In genomic region chr3:184712579-184713355, GRCh38 we compare ENCODE assay signal across 8 cellular contexts. TPM values are rescaled to one million over a fixed set of nuclear protein-coding genes. Genes with fewer than 3 reads are reported as not detected.
DNase-seq lines count a peak whose midpoint lies in the region; ATAC-seq and TF ChIP-seq lines count a peak whose summit lies in the region.

No MANE protein-coding gene starts in this region.

- H4K91ac ChIP-seq in H9 (ENCODE audit: insufficient read length, low read depth, low read length): no peak overlapping the region

- H4K5ac ChIP-seq in H9 (ENCODE audit: insufficient read length, low read depth, low read length): no peak overlapping the region

- no peak overlapping the region for H3K4ac ChIP-seq in H9 (ENCODE audit: low read depth, low read length)

- peaks cover 29% of the 10 kb centered on the region for H3K36me3 ChIP-seq in SK-N-MC (ENCODE audit: insufficient read depth, low read length)

- no peak overlapping the region for H4K8ac ChIP-seq in H9 (replicated peaks; ENCODE audit: insufficient read length, low read depth, low read length)

- ATAC-seq in GM18511 (IDR thresholded peaks at IDR 0.05; ENCODE audit: unreplicated experiment) (no peak), HG03159 (IDR thresholded peaks at IDR 0.05; ENCODE audit: unreplicated experiment) (no peak)

- DNase-seq in H9 (no peak), SK-N-MC (ENCODE audit: low read depth, low spot score) (no peak), fibroblast of the aortic adventitia (ENCODE audit: low read depth) (no peak), skeletal muscle cell (ENCODE audit: low read depth) (no peak), T1000 (lab: John Stamatoyannopoulos, UW) (no peak), NCI-H1048 (lab: John Stamatoyannopoulos, UW) (no peak)

- H3K27ac ChIP-seq in H9 (ENCODE audit: insufficient read length, low read depth, low read length) (no peak overlapping the region), SK-N-MC (peak overlapping the region; percentile 97)

- H2AFZ ChIP-seq in H9 (ENCODE audit: low read length): peak overlapping the region; percentile 58

- H2BK12ac ChIP-seq in H9 (ENCODE audit: insufficient read length, low read depth, low read length): no peak overlapping the region

- H3K18ac ChIP-seq in H9 (ENCODE audit: insufficient read length, low read depth, low read length): no peak overlapping the region

- no peak overlapping the region for H3K56ac ChIP-seq in H9 (ENCODE audit: insufficient read length, low read depth, low read length)

- no peak overlapping the region for H3K23ac ChIP-seq in H9 (ENCODE audit: insufficient read length, low read depth, low read length)

- H3K36me3 Mint-ChIP-seq in H9 (ENCODE audit: insufficient read depth in 1 of 3, low read depth in 3 of 3): peaks cover 17 to 24% (median 22%) of the 10 kb centered on the region in 3 experiments

- H3K9ac ChIP-seq in H9 (ENCODE audit: extremely low read depth, insufficient read length, low read length): no peak overlapping the region
- H3K9ac ChIP-seq in SK-N-MC (ENCODE audit: insufficient read length): peak overlapping the region; percentile 89

- no peaks in the 10 kb centered on the region; the same call in 1 of the 2 replicates for H3K27me3 Mint-ChIP-seq in H9 (ENCODE audit: low read depth)

- H3K4me2 ChIP-seq in H9 (ENCODE audit: insufficient read depth, insufficient read length, low read length): peak overlapping the region; percentile 73

- H3K27me3 ChIP-seq in H9 (ENCODE audit: insufficient read depth, low read length): no peaks in the 10 kb centered on the region

- H2BK120ac ChIP-seq in H9 (ENCODE audit: low read depth, low read length, poor library complexity, severe bottlenecking): no peak overlapping the region

- peaks cover 3% of the 10 kb centered on the region for H3K9me3 ChIP-seq in H9 (ENCODE audit: control insufficient read depth, low read depth, low read length)
- H3K9me3 ChIP-seq in SK-N-MC (ENCODE audit: low read depth, low read length): no peaks in the 10 kb centered on the region

- H4K20me1 ChIP-seq in H9 (ENCODE audit: control insufficient read depth, insufficient read depth, insufficient read length): no peaks in the 10 kb centered on the region

- H2BK15ac ChIP-seq in H9 (ENCODE audit: low read depth, low read length): no peak overlapping the region

- peaks cover 6% of the 10 kb centered on the region for H3K79me2 ChIP-seq in H9 (ENCODE audit: insufficient read depth, low read length)

- peak overlapping the region; percentile 92 to 98 for H3K4me3 Mint-ChIP-seq in H9

- WGBS in H9 (ENCODE audit: extremely low coverage, insufficient read length, low lambda C conversion rate): no CpG with 5 or more reads among the region's 7 CpGs

- peaks cover 12% of the 10 kb centered on the region for H3K23me2 ChIP-seq in H9 (ENCODE audit: insufficient read length, low read depth, low read length, poor library complexity, severe bottlenecking)

- no peaks in the 10 kb centered on the region for H3K79me1 ChIP-seq in H9 (ENCODE audit: insufficient read depth, low read depth, low read length, poor library complexity, severe bottlenecking)

- no peak overlapping the region for H3K14ac ChIP-seq in H9 (ENCODE audit: insufficient read depth, low read length)

- TF ChIP-seq CTCF in H9 (conservative IDR thresholded peaks at IDR 0.05): no peak
- no peak for TF ChIP-seq CTCF in fibroblast of the aortic adventitia (IDR thresholded peaks at IDR 0.05; ENCODE audit: insufficient read depth, low read length)

- no peak overlapping the region for H3T11ph ChIP-seq in H9 (ENCODE audit: low read length)

- H3K4me1 Mint-ChIP-seq in H9: peaks cover 30 to 47% of the 10 kb centered on the region in 2 experiments

- peaks cover 5% of the 10 kb centered on the region; the same call in 1 of the 2 replicates for H3K4me1 ChIP-seq in H9 (ENCODE audit: insufficient read depth, low read length)

- H3K9me3 Mint-ChIP-seq in H9: no peaks in the 10 kb centered on the region

- no peak overlapping the region for H2BK20ac ChIP-seq in H9 (ENCODE audit: low read depth, low read length, poor library complexity, severe bottlenecking)

- H2AK5ac ChIP-seq in H9 (ENCODE audit: insufficient read length, low read length): no peak overlapping the region

- H2BK5ac ChIP-seq in H9 (ENCODE audit: insufficient read length, low read length): no peak overlapping the region

- peak overlapping the region; percentile 88 for H3K4me3 ChIP-seq in SK-N-MC
- peak overlapping the region; percentile 83 for H3K4me3 ChIP-seq in fibroblast of the aortic adventitia (ENCODE audit: low read depth, low read length)
- peak overlapping the region; percentile 85 for H3K4me3 ChIP-seq in skeletal muscle cell (ENCODE audit: low read depth, low read length)

- H3K27ac Mint-ChIP-seq in H9: no peak overlapping the region

RNA-seq across cellular contexts. Expression of gene MAGEF1, which starts 0.9 kb away (rescaled TPM):
- total RNA-seq in H9 (2021) (31.9 and 34.8 TPM in 2 replicates), fibroblast of the aortic adventitia (ENCODE audit: low replicate concordance) (16.8 and 20.1 TPM in 2 replicates)
